8 cellular contexts compared by ENCODE assay signal in genomic region chr18:59249186-59249774, GRCh38. TPM values are rescaled to one million over a fixed set of nuclear protein-coding genes. Genes with fewer than 3 reads are reported as not detected.
DNase-seq lines count a peak whose midpoint lies in the region; ATAC-seq and TF ChIP-seq lines count a peak whose summit lies in the region.

No MANE protein-coding gene starts in this region.

- no peaks in the 10 kb centered on the region for H3K9me3 Mint-ChIP-seq in CD4-positive, alpha-beta T cell

- DNase-seq in CD4-positive, alpha-beta T cell: peak in 1 of 10 experiments; percentile 16
- DNase-seq in GM20000 (ENCODE audit: low spot score) (peak; percentile 71), NCI-H2029 (lab: John Stamatoyannopoulos, UW) (peak; percentile 59), globus pallidus (ENCODE audit: low spot score) (peak; percentile 63), psoas muscle (no peak)

- H3K27me3 Mint-ChIP-seq in CD4-positive, alpha-beta T cell: peaks cover 71% of the 10 kb centered on the region

- no peaks in the 10 kb centered on the region for H3K4me1 ChIP-seq in psoas muscle

- peaks cover 15% of the 10 kb centered on the region for H3K27me3 ChIP-seq in CD4-positive, alpha-beta T cell (ENCODE audit: control insufficient read depth, insufficient read depth, low read length)
- peaks cover 0 to 24% (median 10%) of the 10 kb centered on the region in 3 donors for H3K27me3 ChIP-seq in psoas muscle (ENCODE audit: insufficient read depth in 3 of 3, low read length in 2 of 3)

- no peaks in the 10 kb centered on the region for H3K4me1 Mint-ChIP-seq in CD4-positive, alpha-beta T cell (ENCODE audit: low read depth)

- H3K27ac ChIP-seq in CD4-positive, alpha-beta T cell (ENCODE audit: low read depth, low read length): no peak overlapping the region
- no peak overlapping the region for H3K27ac ChIP-seq in psoas muscle

- no peak overlapping the region for H3K4me3 ChIP-seq in WI38 (ENCODE audit: low read depth, low read length)
- H3K4me3 ChIP-seq in psoas muscle: no peak overlapping the region

- intact Hi-C loops in CD4-positive, alpha-beta T cell (cut with DNase I, micrococcal nuclease): loop anchor here (2.0 kb wide), 1 partner anchor 154 kb away; no protein-coding TSS in a partner anchor
- intact Hi-C loops in psoas muscle (cut with DNase I): loop anchor here in 1 of 2 donors (5.0 kb wide), 1 partner anchor 153 kb away; no protein-coding TSS in a partner anchor

- H3K36me3 Mint-ChIP-seq in CD4-positive, alpha-beta T cell (ENCODE audit: low read depth): no peaks in the 10 kb centered on the region

- no peak overlapping the region for H3K4me3 Mint-ChIP-seq in CD4-positive, alpha-beta T cell

- no peak for ATAC-seq in CD4-positive, alpha-beta T cell (ENCODE audit: poor library complexity)
- peak in 1 of 4 donors; percentile 54 for ATAC-seq in psoas muscle
- ATAC-seq in HG03457 (IDR thresholded peaks at IDR 0.05; ENCODE audit: unreplicated experiment): no peak
- no peak for ATAC-seq in GM18858 (IDR thresholded peaks at IDR 0.05; ENCODE audit: unreplicated experiment)

- no peaks in the 10 kb centered on the region for H3K9me3 ChIP-seq in CD4-positive, alpha-beta T cell (ENCODE audit: control insufficient read depth, low read length)
- no peaks in the 10 kb centered on the region for H3K9me3 ChIP-seq in psoas muscle

- POLR2A ChIA-PET in CD4-positive, alpha-beta T cell (lab: Charles Lee): no interaction called here

- 21 to 25% (median 22%) methylated on average over 5 of the region's 5 CpGs for WGBS in psoas muscle, 3 donors

- CTCF ChIA-PET in CD4-positive, alpha-beta T cell (lab: Charles Lee): interaction anchor here (0.6 to 2.6 kb wide), 2 partner anchors 153 to 1338 kb away, joined by 3 to 12 read pairs; no protein-coding TSS in a partner anchor

- peak; percentile 61 for TF ChIP-seq CTCF in CD4-positive, alpha-beta T cell (IDR thresholded peaks at IDR 0.05)
- TF ChIP-seq CTCF in GM20000 (IDR thresholded peaks at IDR 0.05; ENCODE audit: extremely low read depth, missing control alignments) (peak; percentile 34), WI38 (IDR thresholded peaks at IDR 0.05; ENCODE audit: low read depth, low read length) (peak; percentile 66), psoas muscle (IDR thresholded peaks at IDR 0.05) (peak; percentile 71)

- no peaks in the 10 kb centered on the region for H3K36me3 ChIP-seq in psoas muscle (ENCODE audit: insufficient read depth in 1 of 2, low read depth in 1 of 2)

- H3K27ac Mint-ChIP-seq in CD4-positive, alpha-beta T cell: no peak overlapping the region

RNA-seq across cellular contexts. Expression of gene RAX, which starts 24.0 kb away (rescaled TPM):
- total RNA-seq in CD4-positive, alpha-beta T cell: not detected
- total RNA-seq in psoas muscle: not detected
- not detected for polyA plus RNA-seq in psoas muscle

RNA-seq across cellular contexts. Expression of gene GRP, which starts 29.3 kb away (rescaled TPM):
- total RNA-seq in CD4-positive, alpha-beta T cell: not detected
- total RNA-seq in psoas muscle: not detected
- not detected for polyA plus RNA-seq in psoas muscle

Comparison
In these comparisons a context has a peak if more than half of its experiments do, and no peak if none do; other contexts are left out.
1. DNase-seq: peak in GM20000 (single experiment), NCI-H2029 (single experiment) and globus pallidus (single experiment); none in psoas muscle (0 of 2).
2. Peak in every context shown above with its lines, with median percentiles within 50 percentile points of each other: CTCF ChIP-seq.